8 cellular contexts compared by ENCODE assay signal in the genomic region with DNA sequence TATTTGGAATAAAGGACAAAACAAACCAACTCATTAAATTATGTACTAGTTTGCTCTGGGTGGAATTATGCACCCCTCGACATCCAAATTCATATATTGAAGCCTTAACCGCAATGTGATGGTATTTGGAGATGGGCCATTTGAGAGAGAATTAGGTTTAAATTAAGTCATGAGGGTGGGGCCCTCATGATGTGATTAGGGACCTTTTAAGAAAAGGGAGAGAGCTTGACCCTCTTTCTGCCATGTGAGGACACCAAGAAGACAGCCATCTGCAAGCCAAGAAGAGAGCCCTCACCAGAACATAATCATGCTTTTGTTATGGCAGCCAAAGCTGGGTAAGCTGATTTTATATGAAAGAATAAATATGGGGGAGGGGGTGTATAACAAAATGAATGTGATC. TPM values are rescaled to one million over a fixed set of nuclear protein-coding genes. Genes with fewer than 3 reads are reported as not detected.
DNase-seq lines count a peak whose midpoint lies in the region; ATAC-seq and TF ChIP-seq lines count a peak whose summit lies in the region.

No MANE protein-coding gene starts in this region.

- H3K4me1 ChIP-seq in testis, result peaks cover 8% of the 10 kb centered on the region

- no peaks in the 10 kb centered on the region for H3K27me3 Mint-ChIP-seq in activated naive CD4-positive, alpha-beta T cell treated with anti-CD3 and anti-CD28 coated beads for 36 hours (ENCODE audit: low read depth)
- H3K27me3 Mint-ChIP-seq in T-helper 17 cell, result no peaks in the 10 kb centered on the region

- H3K9me3 Mint-ChIP-seq in activated naive CD4-positive, alpha-beta T cell treated with anti-CD3 and anti-CD28 coated beads for 36 hours, result no peaks in the 10 kb centered on the region

- WGBS in testis, 2 donors, result 72 to 80% methylated on average over 2 of the region's 2 CpGs

- TF ChIP-seq POLR2A in testis (IDR thresholded peaks at IDR 0.05), result no peak

- H3K4me3 Mint-ChIP-seq in activated naive CD4-positive, alpha-beta T cell treated with anti-CD3 and anti-CD28 coated beads for 36 hours, result peak overlapping the region; percentile 97
- peak overlapping the region; percentile 55 for H3K4me3 Mint-ChIP-seq in T-helper 17 cell

- no peaks in the 10 kb centered on the region for H3K27me3 ChIP-seq in testis

- H3K9me3 ChIP-seq in T-helper 17 cell (ENCODE audit: control insufficient read depth, low read length, poor library complexity, severe bottlenecking) (no peaks in the 10 kb centered on the region), testis (no peaks in the 10 kb centered on the region)

- peak overlapping the region; percentile 15 to 94 for H3K27ac ChIP-seq in testis

- intact Hi-C loops in activated naive CD4-positive, alpha-beta T cell treated with anti-CD3 and anti-CD28 coated beads for 36 hours (cut with micrococcal nuclease), result loop anchor here (1.0 to 10.0 kb wide), 2 partner anchors 17 to 746 kb away; no protein-coding TSS in a partner anchor
- intact Hi-C loops in testis (cut with DNase I; ENCODE audit: low total_unique reads), result no loop called here

- peaks cover 36% of the 10 kb centered on the region for H3K4me1 Mint-ChIP-seq in activated naive CD4-positive, alpha-beta T cell treated with anti-CD3 and anti-CD28 coated beads for 36 hours (ENCODE audit: low read depth)
- peaks cover 21% of the 10 kb centered on the region for H3K4me1 Mint-ChIP-seq in T-helper 17 cell

- no peak overlapping the region for H3K4me3 ChIP-seq in testis

- no peaks in the 10 kb centered on the region for H3K36me3 ChIP-seq in testis (ENCODE audit: low read depth, missing control alignments)

- CTCF ChIA-PET in activated naive CD4-positive, alpha-beta T cell treated with anti-CD3 and anti-CD28 coated beads for 36 hours (lab: Charles Lee), result interaction anchor here (0.9 to 1.0 kb wide), 2 partner anchors 14 to 18 kb away, joined by 3 to 5 read pairs; no protein-coding TSS in a partner anchor

- ATAC-seq in T-helper 17 cell (no peak), HG02759 (IDR thresholded peaks at IDR 0.05; ENCODE audit: unreplicated experiment) (no peak)

- TF ChIP-seq CTCF in testis (IDR thresholded peaks at IDR 0.05), result no peak

- no peak for DNase-seq in activated naive CD4-positive, alpha-beta T cell treated with anti-CD3 and anti-CD28 coated beads for 36 hours
- DNase-seq in activated naive CD4-positive, alpha-beta T cell (lab: John Stamatoyannopoulos, UW), result no peak
- no peak for DNase-seq in T-helper 17 cell
- DNase-seq in globus pallidus (ENCODE audit: low spot score), result peak; percentile 24
- no peak for DNase-seq in testis
- no peak for DNase-seq in cortex of kidney (lab: John Stamatoyannopoulos, UW)
- DNase-seq in ureter (ENCODE audit: low spot score), result no peak

- H3K36me3 Mint-ChIP-seq in activated naive CD4-positive, alpha-beta T cell treated with anti-CD3 and anti-CD28 coated beads for 36 hours (ENCODE audit: low read depth), result peaks cover 3% of the 10 kb centered on the region
- H3K36me3 Mint-ChIP-seq in T-helper 17 cell (ENCODE audit: low read depth), result peaks cover 4% of the 10 kb centered on the region

- peak overlapping the region; percentile 61 for H3K27ac Mint-ChIP-seq in activated naive CD4-positive, alpha-beta T cell treated with anti-CD3 and anti-CD28 coated beads for 36 hours
- H3K27ac Mint-ChIP-seq in T-helper 17 cell, result peak overlapping the region; percentile 98

RNA-seq across cellular contexts. Expression of a gene that starts 2.0 kb away (rescaled TPM):
- 10 to 100 TPM; 13.4 to 13.5 TPM for total RNA-seq in activated naive CD4-positive, alpha-beta T cell treated with anti-CD3 and anti-CD28 coated beads for 36 hours
- total RNA-seq in T-helper 17 cell (10 to 100 TPM; 12.4 to 20.3 TPM), testis (10 to 100 TPM; 32.0 to 45.4 TPM), ureter (9.4 TPM)
- polyA plus RNA-seq in testis (ENCODE audit: insufficient read depth, low read depth, low replicate concordance), result 44.9 TPM

RNA-seq across cellular contexts. Expression of a gene that starts 55.2 kb away (rescaled TPM):
- 10 to 100 TPM; 15.5 to 18.6 TPM for total RNA-seq in activated naive CD4-positive, alpha-beta T cell treated with anti-CD3 and anti-CD28 coated beads for 36 hours
- total RNA-seq in T-helper 17 cell (under 1 TPM; 0.23 to 0.60 TPM), testis (10 to 100 TPM; 46.6 to 80.6 TPM), ureter (34.2 TPM)
- polyA plus RNA-seq in testis (ENCODE audit: insufficient read depth, low read depth, low replicate concordance), result 38.8 TPM

Comparison
In these comparisons a context has a peak if more than half of its experiments do, and no peak if none do; other contexts are left out.
1. RNA of a gene that starts 55.2 kb away (total RNA-seq): 46.6 to 80.6 TPM in testis, 34.2 TPM in ureter (single experiment) and 15.5 to 18.6 TPM in activated naive CD4-positive, alpha-beta T cell treated with anti-CD3 and anti-CD28 coated beads for 36 hours; 0.23 to 0.60 TPM in T-helper 17 cell; every median in the first group is over 10 times any median in the second.